ENCODE assay signal across 9 cellular contexts in the genomic region with DNA sequence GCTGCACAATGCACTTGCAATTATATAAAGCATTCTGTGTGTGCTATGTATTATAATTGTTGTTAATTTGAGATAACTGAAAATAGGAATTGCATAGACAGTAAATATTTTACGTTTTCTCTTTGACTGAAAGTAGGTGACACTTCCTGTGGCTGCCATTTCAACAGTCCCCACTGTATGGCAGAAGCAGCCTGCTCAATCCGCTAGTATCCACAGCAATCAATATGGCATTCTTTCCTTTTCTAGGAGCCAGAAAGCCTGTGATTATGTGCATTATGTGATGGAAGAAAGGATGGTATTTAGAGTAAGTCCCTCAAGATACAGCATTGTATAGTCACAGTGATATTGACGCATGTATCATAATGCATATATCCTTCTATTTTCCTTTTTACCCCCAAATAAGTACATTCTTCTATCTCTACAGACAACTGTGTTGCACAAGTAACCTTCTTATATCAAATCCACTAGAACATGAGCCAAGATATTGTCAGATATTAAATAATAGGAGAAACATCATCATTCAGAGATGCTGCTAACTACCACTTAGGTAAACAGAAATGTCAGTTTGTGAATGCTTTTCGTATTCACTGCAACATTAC. TPM values are rescaled to one million over a fixed set of nuclear protein-coding genes. Genes with fewer than 3 reads are reported as not detected.
DNase-seq lines count a peak whose midpoint lies in the region; ATAC-seq and TF ChIP-seq lines count a peak whose summit lies in the region.
"Had no signal": no experiment of that assay in that cellular context is flagged by ENCODE, and none has a peak within 500 bp of the region (broad histone marks: within the 10 kb centered on the region; RNA-seq: fewer than 3 reads in every experiment).

No MANE protein-coding gene starts in this region.

- H3K9ac ChIP-seq in H9 (ENCODE audit: extremely low read depth, insufficient read length, low read length): no peak overlapping the region
- H3K9ac ChIP-seq in PC-3 (ENCODE audit: low read length): no peak overlapping the region

- intact Hi-C loops in PC-3 (cut with micrococcal nuclease): loop anchor here (1.0 to 5.0 kb wide), 3 partner anchors 469 to 744 kb away; no protein-coding TSS in a partner anchor
- intact Hi-C loops in transverse colon (cut with DNase I; ENCODE audit: low total_unique reads): no loop called here
- intact Hi-C loops in CD14-positive monocyte (cut with micrococcal nuclease): no loop called here

- CTCF ChIA-PET in PC-3 (lab: Charles Lee): no interaction called here

- in situ Hi-C loops in transverse colon (cut with MboI; ENCODE audit: low pct_ligation_motif_present in 1 of 4, low pct_unique_long_range_greater_than_20kb in 1 of 4, low sequenced_read_pairs in 3 of 4): loop anchor here in 1 of 4 donors (25.0 kb wide), 2 partner anchors 234 to 534 kb away; a partner anchor contains a TSS

- TF ChIP-seq POLR2A in transverse colon (IDR thresholded peaks at IDR 0.05): no peak

- no peaks in the 10 kb centered on the region for H3K23me2 ChIP-seq in H9 (ENCODE audit: insufficient read length, low read depth, low read length, poor library complexity, severe bottlenecking)

- H2BK5ac ChIP-seq in H9 (ENCODE audit: insufficient read length, low read length): no peak overlapping the region

- H3K9me3 Mint-ChIP-seq in H9 (no peaks in the 10 kb centered on the region), CD14-positive monocyte (no peaks in the 10 kb centered on the region)
- H3K9me3 Mint-ChIP-seq: dendritic cell treated with granulocyte-macrophage colony-stimulating factor and Interleukin-4, amounts not matched to agents 40 ng/mL and 50 ng/mL, for 4 days had no signal

- H3K4me1 Mint-ChIP-seq in H9: peaks cover 4 to 9% of the 10 kb centered on the region in 2 experiments
- H3K4me1 Mint-ChIP-seq in CD14-positive monocyte: peaks cover 5% of the 10 kb centered on the region

- TF ChIP-seq CTCF in AG09319 (IDR thresholded peaks at IDR 0.05; ENCODE audit: low read depth, low read length): peak; percentile 66
- peak; percentile 68 for TF ChIP-seq CTCF in H9 (conservative IDR thresholded peaks at IDR 0.05)
- TF ChIP-seq CTCF in PC-3 (conservative IDR thresholded peaks at IDR 0.05; ENCODE audit: low read depth, low read length): peak; percentile 87
- peak in 4 of 5 experiments; percentile 29 to 60 (median 44) for TF ChIP-seq CTCF in transverse colon (IDR thresholded peaks at IDR 0.05)
- TF ChIP-seq CTCF in CD14-positive monocyte (IDR thresholded peaks at IDR 0.05): no peak

- H3K27me3 ChIP-seq in H9 (ENCODE audit: insufficient read depth, low read length) (no peaks in the 10 kb centered on the region), PC-3 (ENCODE audit: low read length) (no peaks in the 10 kb centered on the region), transverse colon (no peaks in the 10 kb centered on the region)

- H3K56ac ChIP-seq in H9 (ENCODE audit: insufficient read length, low read depth, low read length): no peak overlapping the region

- no peak overlapping the region for H2AK5ac ChIP-seq in H9 (ENCODE audit: insufficient read length, low read length)

- BruUV-seq in PC-3 (replicated peaks; lab: Mats Ljungman, UMichigan): no TSS peak

- no peaks in the 10 kb centered on the region for H3K36me3 ChIP-seq in PC-3 (ENCODE audit: low read depth, low read length)
- no peaks in the 10 kb centered on the region for H3K36me3 ChIP-seq in transverse colon

- H3K9me3 ChIP-seq in H9 (ENCODE audit: control insufficient read depth, low read depth, low read length) (no peaks in the 10 kb centered on the region), PC-3 (ENCODE audit: low read length) (no peaks in the 10 kb centered on the region), transverse colon (no peaks in the 10 kb centered on the region)

- H2BK120ac ChIP-seq in H9 (ENCODE audit: low read depth, low read length, poor library complexity, severe bottlenecking): no peak overlapping the region

- no peak overlapping the region for H2BK15ac ChIP-seq in H9 (ENCODE audit: low read depth, low read length)

- H3K27me3 Mint-ChIP-seq in H9 (ENCODE audit: low read depth) (peaks cover 3% of the 10 kb centered on the region), CD14-positive monocyte (ENCODE audit: low read depth in 3 of 3) (peaks cover 0 to 11% (median 6%) of the 10 kb centered on the region in 3 donors)

- H4K20me1 ChIP-seq in H9 (ENCODE audit: control insufficient read depth, insufficient read depth, insufficient read length) (no peaks in the 10 kb centered on the region), PC-3 (ENCODE audit: low read length) (no peaks in the 10 kb centered on the region)

- H3K4me3 ChIP-seq in PC-3 (ENCODE audit: low read length): no peak overlapping the region
- no peak overlapping the region for H3K4me3 ChIP-seq in transverse colon

- no CpG with 5 or more reads among the region's 4 CpGs for WGBS in H9 (ENCODE audit: extremely low coverage, insufficient read length, low lambda C conversion rate)
- WGBS in transverse colon (ENCODE audit: low coverage in 1 of 2), 2 donors: 63 to 68% methylated on average over 4 of the region's 4 CpGs

- H3K79me1 ChIP-seq in H9 (ENCODE audit: insufficient read depth, low read depth, low read length, poor library complexity, severe bottlenecking): no peaks in the 10 kb centered on the region

- no peak overlapping the region for H4K5ac ChIP-seq in H9 (ENCODE audit: insufficient read length, low read depth, low read length)

- POLR2A ChIA-PET in PC-3 (lab: Charles Lee; ENCODE audit: unreplicated experiment): no interaction called here

- H3K4me2 ChIP-seq in H9 (ENCODE audit: insufficient read depth, insufficient read length, low read length) (no peak overlapping the region), PC-3 (ENCODE audit: low read length) (no peak overlapping the region)

- H2BK20ac ChIP-seq in H9 (ENCODE audit: low read depth, low read length, poor library complexity, severe bottlenecking): no peak overlapping the region

- H3K14ac ChIP-seq in H9 (ENCODE audit: insufficient read depth, low read length): no peak overlapping the region

- no peak for DNase-seq in AG09319 (ENCODE audit: extremely low read depth, low read depth)
- DNase-seq in H9: no peak
- peak; percentile 67 for DNase-seq in PC-3
- DNase-seq in globus pallidus (ENCODE audit: low spot score): peak; percentile 62
- no peak for DNase-seq in transverse colon
- DNase-seq in germinal center (ENCODE audit: low spot score): no peak
- no peak for DNase-seq in KG1 (lab: John Stamatoyannopoulos, UW)
- no peak for DNase-seq in CD14-positive monocyte (ENCODE audit: low spot score)

- no peak overlapping the region for H4K8ac ChIP-seq in H9 (replicated peaks; ENCODE audit: insufficient read length, low read depth, low read length)

- no peak overlapping the region for H3K4ac ChIP-seq in H9 (ENCODE audit: low read depth, low read length)

- no peak overlapping the region for H2AFZ ChIP-seq in H9 (ENCODE audit: low read length)
- H2AFZ ChIP-seq in PC-3 (ENCODE audit: low read length): no peak overlapping the region

- H3K23ac ChIP-seq in H9 (ENCODE audit: insufficient read length, low read depth, low read length): no peak overlapping the region

- H3K9me2 ChIP-seq in PC-3 (replicated peaks; ENCODE audit: low read length): no peaks in the 10 kb centered on the region

- H3K4me1 ChIP-seq in H9 (ENCODE audit: insufficient read depth, low read length) (no peaks in the 10 kb centered on the region), PC-3 (ENCODE audit: insufficient read depth, low read length) (peaks cover 5% of the 10 kb centered on the region; the same call in 1 of the 2 replicates), transverse colon (peaks cover 0 to 17% (median 4%) of the 10 kb centered on the region in 4 donors)

- H3K27ac ChIP-seq in H9 (ENCODE audit: insufficient read length, low read depth, low read length) (no peak overlapping the region), PC-3 (ENCODE audit: low read length) (no peak overlapping the region), transverse colon (no peak overlapping the region)

- H2BK12ac ChIP-seq in H9 (ENCODE audit: insufficient read length, low read depth, low read length): no peak overlapping the region

- TF ChIP-seq EP300 in transverse colon (IDR thresholded peaks at IDR 0.05; ENCODE audit: low read depth): no peak

- H3K36me3 Mint-ChIP-seq in H9 (ENCODE audit: insufficient read depth in 1 of 3, low read depth in 3 of 3) (no peaks in the 10 kb centered on the region), CD14-positive monocyte (no peaks in the 10 kb centered on the region)

- no peaks in the 10 kb centered on the region for H3K79me2 ChIP-seq in H9 (ENCODE audit: insufficient read depth, low read length)
- H3K79me2 ChIP-seq in PC-3 (ENCODE audit: low read length): no peaks in the 10 kb centered on the region

- no peak overlapping the region for H4K91ac ChIP-seq in H9 (ENCODE audit: insufficient read length, low read depth, low read length)

- no peaks in the 10 kb centered on the region for H3F3A ChIP-seq in PC-3 (ENCODE audit: low read length, unreplicated experiment)

- H3K27ac Mint-ChIP-seq in H9: no peak overlapping the region
- H3K27ac Mint-ChIP-seq in CD14-positive monocyte: no peak overlapping the region
- H3K27ac Mint-ChIP-seq: dendritic cell treated with granulocyte-macrophage colony-stimulating factor and Interleukin-4, amounts not matched to agents 40 ng/mL and 50 ng/mL, for 4 days had no signal

- no peak overlapping the region for H3K18ac ChIP-seq in H9 (ENCODE audit: insufficient read length, low read depth, low read length)

- H3K4me3 Mint-ChIP-seq in H9 (no peak overlapping the region), CD14-positive monocyte (no peak overlapping the region)
- H3K4me3 Mint-ChIP-seq: dendritic cell treated with granulocyte-macrophage colony-stimulating factor and Interleukin-4, amounts not matched to agents 40 ng/mL and 50 ng/mL, for 4 days had no signal

- ATAC-seq in PC-3: peak; percentile 61

- H3T11ph ChIP-seq in H9 (ENCODE audit: low read length): no peak overlapping the region

RNA-seq across cellular contexts. Expression of a gene that starts 59.7 kb away (rescaled TPM):
- total RNA-seq in H9 (2021) (not detected in 2 replicates), PC-3 (2014; rRNA removed) (not detected in 2 replicates), transverse colon (10 to 100 TPM in 1 of 4 donors, 1 to 10 TPM in 1, not detected in 2; 4.4 to 41.9 TPM)
- polyA plus RNA-seq in CD14-positive monocyte: not detected

Comparison
In these comparisons a context has a peak if more than half of its experiments do, and no peak if none do; other contexts are left out.
1. DNase-seq: peak in PC-3 (single experiment) and globus pallidus (single experiment); none in AG09319 (single experiment), H9 (single experiment), transverse colon (single experiment), germinal center (single experiment), KG1 (single experiment) and CD14-positive monocyte (single experiment).